Comparison of ENCODE assay signal across 24 cellular contexts in the genomic region with DNA sequence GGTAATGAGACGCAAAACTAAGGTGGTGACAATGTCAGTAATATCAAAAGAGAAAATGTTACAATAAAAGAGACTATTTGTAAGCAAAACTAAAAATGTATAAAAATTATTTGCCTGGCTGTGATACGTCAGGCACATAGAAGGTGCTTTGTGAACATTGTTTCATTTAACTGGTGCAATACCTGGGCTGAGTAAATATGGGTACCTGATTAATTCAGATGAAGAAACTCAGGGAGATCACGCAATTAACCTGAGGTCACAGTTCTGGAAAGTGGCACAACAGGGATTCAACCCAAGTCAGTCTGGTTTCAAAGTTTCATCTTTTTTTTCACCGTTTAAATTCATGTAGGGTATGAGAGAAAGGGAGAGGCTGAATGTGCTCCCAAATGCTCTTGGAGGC.
DNase-seq lines count a peak whose midpoint lies in the region; ATAC-seq and TF ChIP-seq lines count a peak whose summit lies in the region.
"Had no signal": no experiment of that assay in that cellular context is flagged by ENCODE, and none has a peak within 500 bp of the region (broad histone marks: within the 10 kb centered on the region; RNA-seq: fewer than 3 reads in every experiment).

No MANE protein-coding gene starts in this region.

- POLR2A ChIA-PET in activated CD4-positive, alpha-beta T cell treated with anti-CD3 and anti-CD28 coated beads, Interleukin-2, amount 10 ng/mL, durations not matched to agents 7 days and 5 days (lab: Charles Lee), result no interaction called here
- POLR2A ChIA-PET in CD8-positive, alpha-beta T cell (lab: Charles Lee), result interaction anchor here (0.6 to 1.5 kb wide), 3 partner anchors 13 to 71 kb away, joined by 3 to 6 read pairs (median 3); a partner anchor contains a TSS
- POLR2A ChIA-PET in activated B cell treated with CpG ODN at 0.5 μM for 24 hours (lab: Charles Lee), result interaction anchor here (0.9 to 5.2 kb wide), 4 partner anchors 9 to 71 kb away, joined by 3 to 48 read pairs (median 15); a partner anchor contains a TSS
- POLR2A ChIA-PET in naive thymus-derived CD8-positive, alpha-beta T cell (lab: Charles Lee), result interaction anchor here (0.6 to 3.1 kb wide), 4 partner anchors 60 to 71 kb away, joined by 3 to 15 read pairs (median 7); a partner anchor contains a TSS

- H3K27me3 ChIP-seq in CD8-positive, alpha-beta T cell (ENCODE audit: insufficient read depth, low read length), result no peaks in the 10 kb centered on the region
- H3K27me3 ChIP-seq: esophagus squamous epithelium, SJCRH30, transverse colon had no signal

- peaks cover 46% of the 10 kb centered on the region for H3K4me1 Mint-ChIP-seq in activated CD4-positive, alpha-beta T cell treated with anti-CD3 and anti-CD28 coated beads, Interleukin-2, amount 10 ng/mL, durations not matched to agents 7 days and 5 days
- H3K4me1 Mint-ChIP-seq in CD8-positive, alpha-beta T cell (ENCODE audit: low read depth), result peaks cover 46% of the 10 kb centered on the region
- peaks cover 67% of the 10 kb centered on the region for H3K4me1 Mint-ChIP-seq in activated B cell treated with CpG ODN at 0.5 μM for 24 hours
- peaks cover 26 to 52% (median 45%) of the 10 kb centered on the region in 4 donors for H3K4me1 Mint-ChIP-seq in naive thymus-derived CD8-positive, alpha-beta T cell

- peak overlapping the region; percentile 19 for H3K27ac Mint-ChIP-seq in activated CD4-positive, alpha-beta T cell treated with anti-CD3 and anti-CD28 coated beads, Interleukin-2, amount 10 ng/mL, durations not matched to agents 7 days and 5 days
- peak overlapping the region; percentile 94 for H3K27ac Mint-ChIP-seq in CD8-positive, alpha-beta T cell
- peak overlapping the region; percentile 83 for H3K27ac Mint-ChIP-seq in activated B cell treated with CpG ODN at 0.5 μM for 24 hours
- peak overlapping the region; percentile 79 to 99 (median 92) for H3K27ac Mint-ChIP-seq in naive thymus-derived CD8-positive, alpha-beta T cell
- H3K27ac Mint-ChIP-seq: dendritic cell treated with granulocyte-macrophage colony-stimulating factor and Interleukin-4, amounts not matched to agents 40 ng/mL and 50 ng/mL, for 4 days had no signal

- no peaks in the 10 kb centered on the region for H3K36me3 Mint-ChIP-seq in activated CD4-positive, alpha-beta T cell treated with anti-CD3 and anti-CD28 coated beads, Interleukin-2, amount 10 ng/mL, durations not matched to agents 7 days and 5 days (ENCODE audit: low read depth)
- H3K36me3 Mint-ChIP-seq in CD8-positive, alpha-beta T cell, result no peaks in the 10 kb centered on the region
- H3K36me3 Mint-ChIP-seq in activated B cell treated with CpG ODN at 0.5 μM for 24 hours (ENCODE audit: low read depth), result no peaks in the 10 kb centered on the region
- no peaks in the 10 kb centered on the region for H3K36me3 Mint-ChIP-seq in naive thymus-derived CD8-positive, alpha-beta T cell
- H3K36me3 Mint-ChIP-seq: activated naive CD8-positive, alpha-beta T cell treated with anti-CD3 and anti-CD28 coated beads, Interleukin-2, amount 10 ng/mL, durations not matched to agents 7 days and 5 days had no signal

- intact Hi-C loops in CD8-positive, alpha-beta T cell (cut with DNase I, micrococcal nuclease), result loop anchor here (2.0 to 5.0 kb wide), 5 partner anchors 15 to 127 kb away; a partner anchor contains a TSS
- intact Hi-C loops in activated B cell treated with CpG ODN at 0.5 μM for 24 hours (cut with micrococcal nuclease), result no loop called here
- intact Hi-C loops in left colon (cut with DNase I, micrococcal nuclease), result no loop called here

- ATAC-seq in CD8-positive, alpha-beta T cell, result no peak
- ATAC-seq in activated B cell treated with CpG ODN at 0.5 μM for 24 hours (ENCODE audit: low read depth), result no peak
- ATAC-seq in naive thymus-derived CD8-positive, alpha-beta T cell, result no peak
- no peak for ATAC-seq in left colon

- no peak for TF ChIP-seq CTCF in CD8-positive, alpha-beta T cell (IDR thresholded peaks at IDR 0.05)
- TF ChIP-seq CTCF in activated B cell treated with CpG ODN at 0.5 μM for 24 hours (IDR thresholded peaks at IDR 0.05), result no peak

- CTCF ChIA-PET in activated CD4-positive, alpha-beta T cell treated with anti-CD3 and anti-CD28 coated beads, Interleukin-2, amount 10 ng/mL, durations not matched to agents 7 days and 5 days (lab: Charles Lee), result interaction anchor here (0.7 to 1.8 kb wide), 2 partner anchors 10 to 19 kb away, joined by 3 to 4 read pairs; no protein-coding TSS in a partner anchor
- CTCF ChIA-PET in CD8-positive, alpha-beta T cell (lab: Charles Lee), result interaction anchor here (1.0 to 1.3 kb wide), 2 partner anchors 66 to 80 kb away, joined by 3 to 5 read pairs; no protein-coding TSS in a partner anchor
- CTCF ChIA-PET in activated B cell treated with CpG ODN at 0.5 μM for 24 hours (lab: Charles Lee), result interaction anchor here (2.0 kb wide), 1 partner anchor 81 kb away, joined by 9 read pairs; no protein-coding TSS in a partner anchor

- DNase-seq in activated CD4-positive, alpha-beta T cell treated with anti-CD3 and anti-CD28 coated beads, Interleukin-2, amount 10 ng/mL, durations not matched to agents 7 days and 5 days, result no peak
- no peak for DNase-seq in activated CD4-positive, alpha-beta T cell treated with anti-CD3 and anti-CD28 coated beads for 48 hours
- DNase-seq in CD8-positive, alpha-beta T cell, result no peak
- DNase-seq in activated B cell treated with CpG ODN at 0.5 μM for 24 hours (no peak), NCI-H82 (lab: John Stamatoyannopoulos, UW) (no peak), left colon (no peak), OCI-M2 (lab: John Stamatoyannopoulos, UW; ENCODE audit: unreplicated experiment) (no peak)
- no peak for DNase-seq in naive thymus-derived CD8-positive, alpha-beta T cell
- DNase-seq: activated CD4-positive, alpha-beta T cell treated with anti-CD3 and anti-CD28 coated beads for 1 hour; activated naive CD8-positive, alpha-beta T cell treated with anti-CD3 and anti-CD28 coated beads, Interleukin-2, amount 10 ng/mL, durations not matched to agents 7 days and 5 days; caudate nucleus; COR-L47; esophagus squamous epithelium; foreskin melanocyte; GDM1; HCEC 1CT; mesenchymal stem cell; MM.1S; NCI-H1417; NCI-H2029 treated with DMSO at 0.1 percent for 48 hours; NCI-H526 treated with DMSO at 0.1 percent for 48 hours; SJCRH30; transverse colon had no signal

- peaks cover 37% of the 10 kb centered on the region for H3K4me1 ChIP-seq in CD8-positive, alpha-beta T cell (ENCODE audit: insufficient read depth, low read length)
- H3K4me1 ChIP-seq: esophagus squamous epithelium had no signal

- H3K4me3 Mint-ChIP-seq in activated CD4-positive, alpha-beta T cell treated with anti-CD3 and anti-CD28 coated beads, Interleukin-2, amount 10 ng/mL, durations not matched to agents 7 days and 5 days, result no peak overlapping the region
- no peak overlapping the region for H3K4me3 Mint-ChIP-seq in CD8-positive, alpha-beta T cell
- peak overlapping the region; percentile 1 for H3K4me3 Mint-ChIP-seq in activated B cell treated with CpG ODN at 0.5 μM for 24 hours
- H3K4me3 Mint-ChIP-seq in naive thymus-derived CD8-positive, alpha-beta T cell, result peak overlapping the region in 9 of 10 donors; percentile 17 to 94 (median 82)
- H3K4me3 Mint-ChIP-seq: dendritic cell treated with granulocyte-macrophage colony-stimulating factor and Interleukin-4, amounts not matched to agents 40 ng/mL and 50 ng/mL, for 4 days had no signal

- no peak overlapping the region for H3K27ac ChIP-seq in CD8-positive, alpha-beta T cell (ENCODE audit: low read depth, low read length)
- H3K27ac ChIP-seq: esophagus squamous epithelium, SJCRH30, transverse colon had no signal

- no peaks in the 10 kb centered on the region for H3K9me3 Mint-ChIP-seq in activated CD4-positive, alpha-beta T cell treated with anti-CD3 and anti-CD28 coated beads, Interleukin-2, amount 10 ng/mL, durations not matched to agents 7 days and 5 days
- H3K9me3 Mint-ChIP-seq in CD8-positive, alpha-beta T cell, result no peaks in the 10 kb centered on the region
- no peaks in the 10 kb centered on the region for H3K9me3 Mint-ChIP-seq in activated B cell treated with CpG ODN at 0.5 μM for 24 hours
- H3K9me3 Mint-ChIP-seq in naive thymus-derived CD8-positive, alpha-beta T cell, result peaks cover 0 to 4% (median 0%) of the 10 kb centered on the region in 9 donors
- H3K9me3 Mint-ChIP-seq: activated naive CD8-positive, alpha-beta T cell treated with anti-CD3 and anti-CD28 coated beads, Interleukin-2, amount 10 ng/mL, durations not matched to agents 7 days and 5 days; dendritic cell treated with granulocyte-macrophage colony-stimulating factor and Interleukin-4, amounts not matched to agents 40 ng/mL and 50 ng/mL, for 4 days had no signal

- H3K4me3 ChIP-seq in CD8-positive, alpha-beta T cell (ENCODE audit: low read depth, low read length), result no peak overlapping the region
- H3K4me3 ChIP-seq: esophagus squamous epithelium, SJCRH30, transverse colon had no signal

- H3K27me3 Mint-ChIP-seq in activated CD4-positive, alpha-beta T cell treated with anti-CD3 and anti-CD28 coated beads, Interleukin-2, amount 10 ng/mL, durations not matched to agents 7 days and 5 days, result no peaks in the 10 kb centered on the region
- no peaks in the 10 kb centered on the region for H3K27me3 Mint-ChIP-seq in CD8-positive, alpha-beta T cell (ENCODE audit: low read depth)
- H3K27me3 Mint-ChIP-seq in activated B cell treated with CpG ODN at 0.5 μM for 24 hours, result no peaks in the 10 kb centered on the region
- H3K27me3 Mint-ChIP-seq in naive thymus-derived CD8-positive, alpha-beta T cell, result no peaks in the 10 kb centered on the region
- H3K27me3 Mint-ChIP-seq: activated naive CD8-positive, alpha-beta T cell treated with anti-CD3 and anti-CD28 coated beads, Interleukin-2, amount 10 ng/mL, durations not matched to agents 7 days and 5 days; dendritic cell treated with granulocyte-macrophage colony-stimulating factor and Interleukin-4, amounts not matched to agents 40 ng/mL and 50 ng/mL, for 4 days had no signal

- no peaks in the 10 kb centered on the region for H3K9me3 ChIP-seq in CD8-positive, alpha-beta T cell (ENCODE audit: low read length)
- H3K9me3 ChIP-seq: esophagus squamous epithelium, SJCRH30, transverse colon had no signal

- H3K36me3 ChIP-seq in CD8-positive, alpha-beta T cell (ENCODE audit: insufficient read depth, low read length), result no peaks in the 10 kb centered on the region
- H3K36me3 ChIP-seq: esophagus squamous epithelium, SJCRH30, transverse colon had no signal

Comparison
In these comparisons a context has a peak if more than half of its experiments do, and no peak if none do; other contexts are left out.
1. H3K27ac Mint-ChIP-seq: peak in every context shown above with its lines; median percentile 94 in CD8-positive, alpha-beta T cell; 92 in naive thymus-derived CD8-positive, alpha-beta T cell; 83 in activated B cell treated with CpG ODN at 0.5 μM for 24 hours; 19 in activated CD4-positive, alpha-beta T cell treated with anti-CD3 and anti-CD28 coated beads, Interleukin-2, amount 10 ng/mL, durations not matched to agents 7 days and 5 days.
2. H3K4me3 Mint-ChIP-seq: peak in activated B cell treated with CpG ODN at 0.5 μM for 24 hours (single experiment) and naive thymus-derived CD8-positive, alpha-beta T cell (9 of 10); none in activated CD4-positive, alpha-beta T cell treated with anti-CD3 and anti-CD28 coated beads, Interleukin-2, amount 10 ng/mL, durations not matched to agents 7 days and 5 days (single experiment) and CD8-positive, alpha-beta T cell (single experiment).
3. intact Hi-C loops: an anchor here in CD8-positive, alpha-beta T cell (2.0 to 5.0 kb wide); none called in activated B cell treated with CpG ODN at 0.5 μM for 24 hours and left colon.